In genomic region chr6:71310261-71310660, GRCh38 we compare ENCODE assay signal across 20 cellular contexts. TPM values are rescaled to one million over a fixed set of nuclear protein-coding genes. Genes with fewer than 3 reads are reported as not detected.
DNase-seq lines count a peak whose midpoint lies in the region; ATAC-seq lines count a peak whose summit lies in the region.
"Had no signal": no experiment of that assay in that cellular context is flagged by ENCODE, and none has a peak within 500 bp of the region (broad histone marks: within the 10 kb centered on the region; RNA-seq: fewer than 3 reads in every experiment).

No MANE protein-coding gene starts in this region.

- no peak for ATAC-seq in HG02981 (IDR thresholded peaks at IDR 0.05; ENCODE audit: unreplicated experiment)
- ATAC-seq: GM12878, GM23338 had no signal

- DNase-seq in NCI-H524 (lab: John Stamatoyannopoulos, UW) = peak; percentile 28 to 75
- peak; percentile 28 for DNase-seq in NCI-H69 (lab: John Stamatoyannopoulos, UW)
- peak; percentile 61 for DNase-seq in islet precursor cell
- DNase-seq in renal cortical epithelial cell (ENCODE audit: low read depth) = peak; percentile 28
- DNase-seq in stimulated activated CD4-positive, alpha-beta T cell treated with anti-CD3 and anti-CD28 coated beads, Interleukin-4, amount 100 ng/mL, for 1 hour = no peak
- DNase-seq in activated effector memory CD4-positive, alpha-beta T cell treated with anti-CD3 and anti-CD28 coated beads, Interleukin-2, amount 50 U/mL, for 16 hours = no peak
- DNase-seq: ACHN; BE2C; C1 segment of cervical spinal cord; CD4-positive, CD25-positive, alpha-beta regulatory T cell; CD8-positive, alpha-beta memory T cell; COR-L47; DMS 273 treated with DMSO at 0.1 percent for 48 hours; DMS53; DND-41; EL; HCEC 1CT had no signal

RNA-seq across cellular contexts. Expression of gene OGFRL1, which starts 21.6 kb away (rescaled TPM):
- 34.5 and 96.0 TPM in 2 replicates for total RNA-seq in renal cortical epithelial cell

Comparison
In these comparisons a context has a peak if more than half of its experiments do, and no peak if none do; other contexts are left out.
1. DNase-seq: peak in NCI-H524 (2 of 2), NCI-H69 (single experiment), islet precursor cell (single experiment) and renal cortical epithelial cell (single experiment); none in stimulated activated CD4-positive, alpha-beta T cell treated with anti-CD3 and anti-CD28 coated beads, Interleukin-4, amount 100 ng/mL, for 1 hour (single experiment) and activated effector memory CD4-positive, alpha-beta T cell treated with anti-CD3 and anti-CD28 coated beads, Interleukin-2, amount 50 U/mL, for 16 hours (single experiment).